In genomic region chr5:149486726-149487635, GRCh38 we compare ENCODE assay signal across 12 cellular contexts.
A peak's percentile ranks its signal among the peaks of the same experiment; 100 is the strongest.
DNase-seq lines count a peak whose midpoint lies in the region; ATAC-seq and TF ChIP-seq lines count a peak whose summit lies in the region.
"Had no signal": no experiment of that assay in that cellular context is flagged by ENCODE, and none has a peak within 500 bp of the region (broad histone marks: within the 10 kb centered on the region; RNA-seq: fewer than 3 reads in every experiment).

No MANE protein-coding gene starts in this region.

- H3K4me3 ChIP-seq in HUES48 (ENCODE audit: low read depth, low read length) (no peak overlapping the region), breast epithelium (no peak overlapping the region), right lobe of liver (no peak overlapping the region), tibial artery (no peak overlapping the region)

- DNase-seq in breast epithelium (ENCODE audit: low spot score in 2 of 2) (no peak), right lobe of liver (no peak), tibial artery (no peak), left lobe of liver (ENCODE audit: low spot score) (no peak), NCI-H2196 (lab: John Stamatoyannopoulos, UW; ENCODE audit: unreplicated experiment) (no peak)
- no peak for DNase-seq in natural killer cell treated with Interleukin-12 subunit alpha and Interleukin-12 subunit beta and Interleukin-15 and Interleukin-18, amount 100 ng/mL, for 72 hours (ENCODE audit: low spot score)
- DNase-seq: activated CD4-positive, alpha-beta T cell treated with anti-CD3 and anti-CD28 coated beads for 1 hour; cerebellar nuclear complex; NCI-H510A had no signal

- TF ChIP-seq CTCF in breast epithelium (IDR thresholded peaks at IDR 0.05) (no peak), right lobe of liver (IDR thresholded peaks at IDR 0.05) (no peak), tibial artery (IDR thresholded peaks at IDR 0.05) (no peak)

- H3K27me3 ChIP-seq in HUES48 (ENCODE audit: control insufficient read depth, insufficient read depth, low read length) (no peaks in the 10 kb centered on the region), breast epithelium (no peaks in the 10 kb centered on the region), right lobe of liver (no peaks in the 10 kb centered on the region), tibial artery (no peaks in the 10 kb centered on the region)

- H3K36me3 Mint-ChIP-seq in natural killer cell treated with Interleukin-12 subunit alpha and Interleukin-12 subunit beta and Interleukin-15 and Interleukin-18, amount 100 ng/mL, for 72 hours = no peaks in the 10 kb centered on the region

- H3K27ac ChIP-seq in HUES48 (ENCODE audit: low read depth, low read length) (peak overlapping the region; percentile 52), breast epithelium (peak overlapping the region; percentile 97 to 98), right lobe of liver (peak overlapping the region; percentile 1 to 46 (median 14)), tibial artery (peak overlapping the region; percentile 84 to 88)

- H3K4me3 Mint-ChIP-seq in natural killer cell treated with Interleukin-12 subunit alpha and Interleukin-12 subunit beta and Interleukin-15 and Interleukin-18, amount 100 ng/mL, for 72 hours = no peak overlapping the region
- H3K4me3 Mint-ChIP-seq: stimulated activated effector memory CD8-positive, alpha-beta T cell treated with anti-CD3 and anti-CD28 coated beads, Interleukin-12 subunit alpha, Interleukin-12 subunit beta, amount 100 ng/mL, for 72 hours had no signal

- no peaks in the 10 kb centered on the region for H3K9me3 Mint-ChIP-seq in natural killer cell treated with Interleukin-12 subunit alpha and Interleukin-12 subunit beta and Interleukin-15 and Interleukin-18, amount 100 ng/mL, for 72 hours
- H3K9me3 Mint-ChIP-seq: stimulated activated effector memory CD8-positive, alpha-beta T cell treated with anti-CD3 and anti-CD28 coated beads, Interleukin-12 subunit alpha, Interleukin-12 subunit beta, amount 100 ng/mL, for 72 hours had no signal

- 68% methylated on average over 5 of the region's 5 CpGs for WGBS in right lobe of liver (ENCODE audit: insufficient coverage, low coverage, low lambda C conversion rate, missing lambda C conversion rate)

- H3K4me1 ChIP-seq in HUES48 (ENCODE audit: control insufficient read depth, insufficient read depth, low read length) (0 out of 2 replicates have a peak, but pooled peaks cover 5% of the 10 kb centered on the region), breast epithelium (peaks cover 11 to 34% of the 10 kb centered on the region in 2 donors), right lobe of liver (peaks cover 0 to 5% (median 0%) of the 10 kb centered on the region in 4 donors), tibial artery (peaks cover 4 to 87% (median 60%) of the 10 kb centered on the region in 4 donors)

- peaks cover 0 to 3% of the 10 kb centered on the region in 2 donors for H3K4me1 Mint-ChIP-seq in natural killer cell treated with Interleukin-12 subunit alpha and Interleukin-12 subunit beta and Interleukin-15 and Interleukin-18, amount 100 ng/mL, for 72 hours (ENCODE audit: low read depth in 2 of 2)
- H3K4me1 Mint-ChIP-seq: stimulated activated effector memory CD8-positive, alpha-beta T cell treated with anti-CD3 and anti-CD28 coated beads, Interleukin-12 subunit alpha, Interleukin-12 subunit beta, amount 100 ng/mL, for 72 hours had no signal

- no peak overlapping the region for H3K9ac ChIP-seq in HUES48 (ENCODE audit: low read depth, low read length)

- no peak for ATAC-seq in right lobe of liver
- ATAC-seq in GM21786 (IDR thresholded peaks at IDR 0.05; ENCODE audit: unreplicated experiment) = no peak
- no peak for ATAC-seq in left lobe of liver
- no peak for ATAC-seq in natural killer cell treated with Interleukin-12 subunit alpha and Interleukin-12 subunit beta and Interleukin-15 and Interleukin-18, amount 100 ng/mL, for 72 hours

- intact Hi-C loops in breast epithelium (cut with DNase I; ENCODE audit: low total_unique reads) = no loop called here
- intact Hi-C loops in right lobe of liver (cut with DNase I) = no loop called here
- intact Hi-C loops in tibial artery (cut with DNase I; ENCODE audit: low total_unique reads) = no loop called here

- H3K36me3 ChIP-seq in HUES48 (ENCODE audit: control insufficient read depth, insufficient read depth, low read length) (no peaks in the 10 kb centered on the region), breast epithelium (no peaks in the 10 kb centered on the region), right lobe of liver (no peaks in the 10 kb centered on the region), tibial artery (no peaks in the 10 kb centered on the region)

- no peak for TF ChIP-seq POLR2A in breast epithelium (IDR thresholded peaks at IDR 0.05)
- no peak for TF ChIP-seq POLR2A in right lobe of liver (IDR thresholded peaks at IDR 0.05)

- H3K27ac Mint-ChIP-seq in natural killer cell treated with Interleukin-12 subunit alpha and Interleukin-12 subunit beta and Interleukin-15 and Interleukin-18, amount 100 ng/mL, for 72 hours = no peak overlapping the region
- H3K27ac Mint-ChIP-seq: stimulated activated effector memory CD8-positive, alpha-beta T cell treated with anti-CD3 and anti-CD28 coated beads, Interleukin-12 subunit alpha, Interleukin-12 subunit beta, amount 100 ng/mL, for 72 hours had no signal

- H3K27me3 Mint-ChIP-seq in natural killer cell treated with Interleukin-12 subunit alpha and Interleukin-12 subunit beta and Interleukin-15 and Interleukin-18, amount 100 ng/mL, for 72 hours = peaks cover 2% of the 10 kb centered on the region in 2 donors

- H3K9me3 ChIP-seq in HUES48 (ENCODE audit: control insufficient read depth, insufficient read depth, low read length) = no peaks in the 10 kb centered on the region
- H3K9me3 ChIP-seq in breast epithelium = no peaks in the 10 kb centered on the region
- H3K9me3 ChIP-seq in right lobe of liver = no peaks in the 10 kb centered on the region
- no peaks in the 10 kb centered on the region for H3K9me3 ChIP-seq in tibial artery

Comparison
In these comparisons a context has a peak if more than half of its experiments do, and no peak if none do; other contexts are left out.
1. H3K27ac ChIP-seq: peak in every context shown above with its lines; median percentile 98 in breast epithelium; 86 in tibial artery; 52 in HUES48; 14 in right lobe of liver.